26 cellular contexts compared by ENCODE assay signal in the genomic region with DNA sequence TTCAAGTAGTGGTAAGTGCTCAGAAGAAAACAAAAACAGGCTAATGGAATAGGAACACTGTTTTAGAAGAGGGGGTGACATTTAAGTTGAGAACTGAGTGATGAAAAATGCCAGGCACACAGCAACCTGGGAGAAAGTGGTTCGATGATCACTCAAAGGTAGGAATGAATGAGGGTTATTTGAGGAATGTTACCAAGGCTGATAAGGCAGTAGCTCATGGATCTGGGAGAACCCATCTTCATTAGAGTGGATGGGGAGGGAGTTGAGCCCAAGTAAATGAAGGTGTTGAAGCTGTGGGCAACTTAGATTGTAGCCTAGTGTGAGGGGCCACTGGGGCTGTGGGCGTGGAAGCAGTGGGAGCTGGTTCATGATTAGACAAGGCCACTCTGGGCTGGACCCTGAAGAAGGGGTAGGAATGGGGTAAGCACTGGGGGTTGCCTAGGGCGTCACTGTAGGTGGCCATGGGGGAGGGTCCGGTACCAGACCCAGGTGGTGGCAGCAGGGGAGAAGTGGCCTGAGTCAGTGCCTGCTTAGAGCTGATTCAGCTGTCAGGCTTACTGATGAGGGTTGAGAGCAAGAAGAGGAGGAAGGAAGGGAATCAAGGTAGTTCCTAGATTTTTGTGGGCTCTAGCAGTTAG. TPM values are rescaled to one million over a fixed set of nuclear protein-coding genes. Genes with fewer than 3 reads are reported as not detected.
DNase-seq lines count a peak whose midpoint lies in the region; ATAC-seq and TF ChIP-seq lines count a peak whose summit lies in the region.
"Had no signal": no experiment of that assay in that cellular context is flagged by ENCODE, and none has a peak within 500 bp of the region (broad histone marks: within the 10 kb centered on the region; RNA-seq: fewer than 3 reads in every experiment).

No MANE protein-coding gene starts in this region.

- no peaks in the 10 kb centered on the region for H3K9me3 Mint-ChIP-seq in activated naive CD4-positive, alpha-beta T cell treated with anti-CD3 and anti-CD28 coated beads, Interleukin-2, amount 50 U/mL, for 24 hours
- no peaks in the 10 kb centered on the region for H3K9me3 Mint-ChIP-seq in activated naive CD4-positive, alpha-beta T cell treated with anti-CD3 and anti-CD28 coated beads, Interleukin-2, amount 10 ng/mL, durations not matched to agents 7 days and 5 days
- H3K9me3 Mint-ChIP-seq in nephron progenitor cell = no peaks in the 10 kb centered on the region
- H3K9me3 Mint-ChIP-seq in type B pancreatic cell = no peaks in the 10 kb centered on the region

- H3K36me3 ChIP-seq in gastroesophageal sphincter = peaks cover 0 to 19% of the 10 kb centered on the region in 2 donors
- H3K36me3 ChIP-seq: SJSA1 had no signal

- CTCF ChIA-PET in activated naive CD4-positive, alpha-beta T cell treated with anti-CD3 and anti-CD28 coated beads, Interleukin-2, amount 10 ng/mL, durations not matched to agents 7 days and 5 days (lab: Charles Lee) = interaction anchor here (0.9 to 3.9 kb wide), 13 partner anchors 9 to 692 kb away, joined by 3 to 42 read pairs (median 4); a partner anchor contains a TSS

- no peak overlapping the region for H3K27ac ChIP-seq in gastroesophageal sphincter
- H3K27ac ChIP-seq: SJSA1 had no signal

- TF ChIP-seq POLR2A in gastroesophageal sphincter (IDR thresholded peaks at IDR 0.05) = no peak

- DNase-seq in activated naive CD4-positive, alpha-beta T cell treated with anti-CD3 and anti-CD28 coated beads, Interleukin-2, amount 10 ng/mL, durations not matched to agents 7 days and 5 days = no peak
- no peak for DNase-seq in nephron progenitor cell
- DNase-seq in type B pancreatic cell (ENCODE audit: extremely low spot score, unreplicated experiment) = no peak
- DNase-seq in foreskin fibroblast = no peak
- DNase-seq in inferior parietal cortex (ENCODE audit: extremely low spot score) = no peak
- DNase-seq in NCI-H446 treated with DMSO at 0.1 percent for 48 hours (lab: John Stamatoyannopoulos, UW) = no peak
- DNase-seq: 8988T; DMS153; DND-41; GOT3; Karpas-422; NCI-H1092; NCI-H1436; NCI-H187; NCI-H2081 treated with DMSO at 0.1 percent for 48 hours; NCI-H2171; NCI-H345; NCI-H524; NCI-H748 treated with DMSO at 0.1 percent for 48 hours; NK-92 treated with Interleukin-12 subunit alpha and Interleukin-12 subunit beta, amount 100 ng/mL, for 24 hours; PC-3 had no signal

- ATAC-seq in gastroesophageal sphincter = peak; percentile 20
- ATAC-seq: HCT116, PC-3, Right ventricle myocardium inferior had no signal

- TF ChIP-seq CTCF in gastroesophageal sphincter (IDR thresholded peaks at IDR 0.05) (no peak), nephron progenitor cell (IDR thresholded peaks at IDR 0.05) (no peak), type B pancreatic cell (conservative IDR thresholded peaks at IDR 0.05) (no peak), foreskin fibroblast (IDR thresholded peaks at IDR 0.05; ENCODE audit: low read depth, low read length) (no peak)

- TF ChIP-seq EP300 in gastroesophageal sphincter (IDR thresholded peaks at IDR 0.05) = no peak

- H3K27me3 Mint-ChIP-seq in activated naive CD4-positive, alpha-beta T cell treated with anti-CD3 and anti-CD28 coated beads, Interleukin-2, amount 50 U/mL, for 24 hours = no peaks in the 10 kb centered on the region
- H3K27me3 Mint-ChIP-seq in activated naive CD4-positive, alpha-beta T cell treated with anti-CD3 and anti-CD28 coated beads, Interleukin-2, amount 10 ng/mL, durations not matched to agents 7 days and 5 days = no peaks in the 10 kb centered on the region
- no peaks in the 10 kb centered on the region for H3K27me3 Mint-ChIP-seq in nephron progenitor cell (ENCODE audit: low read depth, poor library complexity)
- H3K27me3 Mint-ChIP-seq in type B pancreatic cell = no peaks in the 10 kb centered on the region

- 81 to 100% methylated on average over 2 to 4 of the region's 4 CpGs for WGBS in gastroesophageal sphincter (ENCODE audit: low coverage in 1 of 2), 2 donors

- H3K4me3 ChIP-seq in gastroesophageal sphincter (no peak overlapping the region), foreskin fibroblast (ENCODE audit: low read depth in 1 of 2, low read length in 2 of 2) (no peak overlapping the region)
- H3K4me3 ChIP-seq: SJSA1 had no signal

- H3K4me1 ChIP-seq in gastroesophageal sphincter = peaks cover 0 to 7% (median 0%) of the 10 kb centered on the region in 3 donors

- H3K36me3 Mint-ChIP-seq in activated naive CD4-positive, alpha-beta T cell treated with anti-CD3 and anti-CD28 coated beads, Interleukin-2, amount 50 U/mL, for 24 hours = no peaks in the 10 kb centered on the region
- no peaks in the 10 kb centered on the region for H3K36me3 Mint-ChIP-seq in activated naive CD4-positive, alpha-beta T cell treated with anti-CD3 and anti-CD28 coated beads, Interleukin-2, amount 10 ng/mL, durations not matched to agents 7 days and 5 days
- H3K36me3 Mint-ChIP-seq in nephron progenitor cell (ENCODE audit: low read depth) (peaks cover 9% of the 10 kb centered on the region), type B pancreatic cell (peaks cover 18% of the 10 kb centered on the region)

- H3K4me3 Mint-ChIP-seq in activated naive CD4-positive, alpha-beta T cell treated with anti-CD3 and anti-CD28 coated beads, Interleukin-2, amount 50 U/mL, for 24 hours = no peak overlapping the region
- no peak overlapping the region for H3K4me3 Mint-ChIP-seq in activated naive CD4-positive, alpha-beta T cell treated with anti-CD3 and anti-CD28 coated beads, Interleukin-2, amount 10 ng/mL, durations not matched to agents 7 days and 5 days
- H3K4me3 Mint-ChIP-seq in nephron progenitor cell (no peak overlapping the region), type B pancreatic cell (peak overlapping the region; percentile 7)

- H3K27ac Mint-ChIP-seq in activated naive CD4-positive, alpha-beta T cell treated with anti-CD3 and anti-CD28 coated beads, Interleukin-2, amount 50 U/mL, for 24 hours = peak overlapping the region; percentile 69
- no peak overlapping the region for H3K27ac Mint-ChIP-seq in activated naive CD4-positive, alpha-beta T cell treated with anti-CD3 and anti-CD28 coated beads, Interleukin-2, amount 10 ng/mL, durations not matched to agents 7 days and 5 days
- H3K27ac Mint-ChIP-seq in nephron progenitor cell (peak overlapping the region; percentile 19), type B pancreatic cell (peak overlapping the region; percentile 13)

- H3K4me1 Mint-ChIP-seq in activated naive CD4-positive, alpha-beta T cell treated with anti-CD3 and anti-CD28 coated beads, Interleukin-2, amount 50 U/mL, for 24 hours = peaks cover 5% of the 10 kb centered on the region
- no peaks in the 10 kb centered on the region for H3K4me1 Mint-ChIP-seq in activated naive CD4-positive, alpha-beta T cell treated with anti-CD3 and anti-CD28 coated beads, Interleukin-2, amount 10 ng/mL, durations not matched to agents 7 days and 5 days
- peaks cover 41% of the 10 kb centered on the region for H3K4me1 Mint-ChIP-seq in nephron progenitor cell
- peaks cover 37% of the 10 kb centered on the region for H3K4me1 Mint-ChIP-seq in type B pancreatic cell (ENCODE audit: unreplicated experiment)

- H3K27me3 ChIP-seq in gastroesophageal sphincter = no peaks in the 10 kb centered on the region
- H3K27me3 ChIP-seq: SJSA1 had no signal

- no peaks in the 10 kb centered on the region for H3K9me3 ChIP-seq in gastroesophageal sphincter
- H3K9me3 ChIP-seq: SJSA1 had no signal

RNA-seq across cellular contexts. Expression of a gene that starts 22.5 kb away (rescaled TPM):
- total RNA-seq in gastroesophageal sphincter (under 1 TPM in 2 of 4 donors, not detected in 2; 0.49 to 0.54 TPM), type B pancreatic cell (ENCODE audit: low replicate concordance) (23.7 and 40.1 TPM in 2 replicates)
- total RNA-seq: Right ventricle myocardium inferior had no signal

Comparison
In these comparisons a context has a peak if more than half of its experiments do, and no peak if none do; other contexts are left out.
1. RNA of a gene that starts 22.5 kb away (total RNA-seq): 23.7 to 40.1 TPM in type B pancreatic cell; 0.49 to 0.54 TPM in gastroesophageal sphincter; every median in the first group is over 10 times any median in the second.